ENCODE assay signal across 9 cellular contexts in genomic region chr7:29364661-29365060, GRCh38.
"Had no signal": no experiment of that assay in that cellular context is flagged by ENCODE, and none has a peak within 500 bp of the region (broad histone marks: within the 10 kb centered on the region; RNA-seq: fewer than 3 reads in every experiment).

No MANE protein-coding gene starts in this region.

- H3K27ac Mint-ChIP-seq: HFFc6 had no signal

- DNase-seq: GM23248, GOT3, H7, HFFc6, IMR-90 had no signal

- H3K9me3 Mint-ChIP-seq: HFFc6 had no signal

- H3K4me3 ChIP-seq: GM23248, HAP-1, K562 had no signal

- ATAC-seq: HCT116, K562 had no signal

- H3K36me3 ChIP-seq: HAP-1 had no signal

- H3K9me3 ChIP-seq: HAP-1 had no signal

- H3K27ac ChIP-seq: GM23248 had no signal

- H3K4me1 ChIP-seq: HAP-1 had no signal

- H3K4me3 Mint-ChIP-seq: HFFc6 had no signal

- FAIRE-seq: HTR-8/SVneo, K562 had no signal
